Comparison of ENCODE assay signal across 14 cellular contexts in genomic region chr17:49901460-49902331, GRCh38. TPM values are rescaled to one million over a fixed set of nuclear protein-coding genes. Genes with fewer than 3 reads are reported as not detected.
DNase-seq lines count a peak whose midpoint lies in the region; ATAC-seq, FAIRE-seq and TF ChIP-seq lines count a peak whose summit lies in the region.
"Had no signal": no experiment of that assay in that cellular context is flagged by ENCODE, and none has a peak within 500 bp of the region (broad histone marks: within the 10 kb centered on the region; RNA-seq: fewer than 3 reads in every experiment).

No MANE protein-coding gene starts in this region.

- no peak for TF ChIP-seq EP300 in K562 (IDR thresholded peaks at IDR 0.05; ENCODE audit: low read length)

- in situ Hi-C loops in K562 (cut with MboI): no loop called here

- H3K36me3 ChIP-seq in K562 (ENCODE audit: control insufficient read depth, insufficient read depth, low read length) (no peaks in the 10 kb centered on the region), lung (ENCODE audit: control insufficient read depth in 2 of 2, insufficient read depth in 2 of 2, low read length in 2 of 2) (no peaks in the 10 kb centered on the region)
- no peaks in the 10 kb centered on the region for H3K36me3 ChIP-seq in effector memory CD4-positive, alpha-beta T cell (ENCODE audit: control insufficient read depth, insufficient read depth, low read length)

- intact Hi-C loops in K562 (cut with micrococcal nuclease): no loop called here

- peaks cover 0 to 7% of the 10 kb centered on the region in 2 experiments; a peak in 1 of 5 replicates for H3K4me1 ChIP-seq in K562 (replicated peaks in 1 of 2; ENCODE audit: control insufficient read depth in 2 of 2, insufficient read depth in 2 of 2, low read length in 2 of 2)
- no peaks in the 10 kb centered on the region for H3K4me1 ChIP-seq in lung (ENCODE audit: control insufficient read depth in 2 of 2, insufficient read depth in 2 of 2, low read length in 2 of 2)
- peaks cover 5% of the 10 kb centered on the region for H3K4me1 ChIP-seq in effector memory CD4-positive, alpha-beta T cell (ENCODE audit: control insufficient read depth, insufficient read depth, low read length, poor library complexity, severe bottlenecking)

- no peak overlapping the region for H3K4me3 ChIP-seq in K562
- H3K4me3 ChIP-seq in lung: no peak overlapping the region
- no peak overlapping the region for H3K4me3 ChIP-seq in effector memory CD4-positive, alpha-beta T cell (ENCODE audit: insufficient read depth, low read depth, low read length, poor library complexity, severe bottlenecking)

- peaks cover 7% of the 10 kb centered on the region; the same call in 1 of the 2 replicates for H4K20me1 ChIP-seq in K562 (replicated peaks; ENCODE audit: control insufficient read depth, insufficient read depth, low read length)

- no peak overlapping the region for H3K9ac ChIP-seq in K562 (ENCODE audit: insufficient read depth in 1 of 2, low read depth in 2 of 2, low read length in 2 of 2)

- H3K9me3 ChIP-seq in K562 (replicated peaks; ENCODE audit: control insufficient read depth, insufficient read depth, low read depth, low read length) (no peaks in the 10 kb centered on the region), lung (ENCODE audit: control insufficient read depth in 2 of 2, insufficient read depth in 1 of 2, low read length in 1 of 2) (no peaks in the 10 kb centered on the region)
- no peaks in the 10 kb centered on the region for H3K9me3 ChIP-seq in effector memory CD4-positive, alpha-beta T cell (ENCODE audit: control insufficient read depth, low read length)

- H3K79me2 ChIP-seq in K562 (ENCODE audit: control insufficient read depth, insufficient read depth, low read length): no peaks in the 10 kb centered on the region

- no peak for TF ChIP-seq POLR2A in K562 (conservative IDR thresholded peaks at IDR 0.05)

- DNase-seq in COR-L47 (lab: John Stamatoyannopoulos, UW): peak; percentile 68
- DNase-seq in HK-2 (ENCODE audit: unreplicated experiment): peak; percentile 24
- DNase-seq in K562 (ENCODE audit: extremely low read depth in 1 of 4, low spot score in 3 of 4): peak in 2 of 4 experiments; percentile 51 to 55
- DNase-seq in lung (ENCODE audit: low spot score): peak; percentile 49
- DNase-seq in effector memory CD4-positive, alpha-beta T cell: no peak
- DNase-seq: activated CD8-positive, alpha-beta memory T cell treated with anti-CD3 and anti-CD28 coated beads for 24 hours; NCI-H446; small intestine had no signal

- TF ChIP-seq RAD21 in K562 (CRISPR knock-in tag; conservative IDR thresholded peaks at IDR 0.05 in 1 of 2, IDR thresholded peaks at IDR 0.05 in 1 of 2): no peak

- POLR2A ChIA-PET in K562 (lab: Yijun Ruan, JAX): no interaction called here

- no peaks in the 10 kb centered on the region for H3K9me1 ChIP-seq in K562 (ENCODE audit: control insufficient read depth, insufficient read depth, low read length)

- H3K27ac ChIP-seq in K562 (ENCODE audit: extremely low read depth, low read depth, low read length) (no peak overlapping the region), lung (ENCODE audit: low read depth in 1 of 2, low read length in 1 of 2) (no peak overlapping the region)
- H3K27ac ChIP-seq in effector memory CD4-positive, alpha-beta T cell (ENCODE audit: insufficient read depth, low read length, poor library complexity, severe bottlenecking): no peak overlapping the region

- ATAC-seq in K562 (no peak), lung (ENCODE audit: insufficient read depth, low FRiP score) (peak; percentile 43), GM18867 (IDR thresholded peaks at IDR 0.05; ENCODE audit: unreplicated experiment) (no peak), HG03139 (IDR thresholded peaks at IDR 0.05; ENCODE audit: unreplicated experiment) (no peak), GM18519 (IDR thresholded peaks at IDR 0.05; ENCODE audit: low FRiP score, unreplicated experiment) (no peak)
- ATAC-seq: stimulated activated effector memory CD8-positive, alpha-beta T cell treated with anti-CD3 and anti-CD28 coated beads, Interleukin-12 subunit alpha, Interleukin-12 subunit beta, amount 100 ng/mL, for 72 hours had no signal

- H3K4me2 ChIP-seq in K562 (ENCODE audit: insufficient read depth, low read length): no peak overlapping the region

- FAIRE-seq in K562 (lab: Jason Lieb, UNC): no peak
- FAIRE-seq: small intestine had no signal

- WGBS in K562 (ENCODE audit: insufficient coverage, low coverage, missing lambda C conversion rate): 0% methylated on average over 32 of the region's 47 CpGs
- 7 to 11% methylated on average over 26 to 47 of the region's 47 CpGs for WGBS in lung, 2 donors

- no TSS peak for BruUV-seq in K562 (replicated peaks; lab: Mats Ljungman, UMichigan)

- CTCF ChIA-PET in K562 (lab: Yijun Ruan, JAX; ENCODE audit: low intra/inter-chr PET ratio): interaction anchor here (0.8 kb wide), 1 partner anchor 11 kb away, joined by 3 read pairs; no protein-coding TSS in a partner anchor

- peaks cover 36 to 72% of the 10 kb centered on the region in 2 experiments; a peak in 4 of 5 replicates for H3K27me3 ChIP-seq in K562 (ENCODE audit: control insufficient read depth in 2 of 2, insufficient read depth in 2 of 2, low read length in 2 of 2)
- no peaks in the 10 kb centered on the region for H3K27me3 ChIP-seq in lung (ENCODE audit: control insufficient read depth, insufficient read depth)
- H3K27me3 ChIP-seq in effector memory CD4-positive, alpha-beta T cell (replicated peaks; ENCODE audit: control insufficient read depth, insufficient read depth, low read length, poor library complexity, severe bottlenecking): peaks cover 31% of the 10 kb centered on the region

- TF ChIP-seq CTCF in K562 (IDR thresholded peaks at IDR 0.05 in 2 of 3, conservative IDR thresholded peaks at IDR 0.05 in 1 of 3; ENCODE audit: insufficient read depth in 2 of 3, low read depth in 1 of 3, low read length in 3 of 3) (no peak), lung (IDR thresholded peaks at IDR 0.05; ENCODE audit: control extremely low read depth, extremely low read depth) (no peak)

- H2AFZ ChIP-seq in K562 (ENCODE audit: low read depth, low read length): no peak overlapping the region

TF ChIP-seq in K562, 482 proteins besides CTCF, POLR2A, EP300 and RAD21:
- TF ChIP-seq SPI1 (IDR thresholded peaks at IDR 0.05; ENCODE audit: borderline replicate concordance, low read depth, low read length) (peak; percentile 40; the same call in 1 of the 2 replicates), XRCC4 (IDR thresholded peaks at IDR 0.05; ENCODE audit: extremely low read depth, insufficient read depth, insufficient read length) (no peak), ZNF224 (CRISPR knock-in tag; IDR thresholded peaks at IDR 0.05) (no peak), NFATC3 (IDR thresholded peaks at IDR 0.05) (no peak), RFX1 (IDR thresholded peaks at IDR 0.05) (no peak)
- TF ChIP-seq, protein P1, sequence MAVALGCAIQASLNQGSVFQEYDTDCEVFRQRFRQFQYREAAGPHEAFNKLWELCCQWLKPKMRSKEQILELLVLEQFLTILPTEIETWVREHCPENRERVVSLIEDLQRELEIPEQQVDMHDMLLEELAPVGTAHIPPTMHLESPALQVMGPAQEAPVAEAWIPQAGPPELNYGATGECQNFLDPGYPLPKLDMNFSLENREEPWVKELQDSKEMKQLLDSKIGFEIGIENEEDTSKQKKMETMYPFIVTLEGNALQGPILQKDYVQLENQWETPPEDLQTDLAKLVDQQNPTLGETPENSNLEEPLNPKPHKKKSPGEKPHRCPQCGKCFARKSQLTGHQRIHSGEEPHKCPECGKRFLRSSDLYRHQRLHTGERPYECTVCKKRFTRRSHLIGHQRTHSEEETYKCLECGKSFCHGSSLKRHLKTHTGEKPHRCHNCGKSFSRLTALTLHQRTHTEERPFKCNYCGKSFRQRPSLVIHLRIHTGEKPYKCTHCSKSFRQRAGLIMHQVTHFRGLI (CRISPR knock-in tag; IDR thresholded peaks at IDR 0.05): no peak

RNA-seq across cellular contexts. Expression of gene TAC4, which starts 53.8 kb away (rescaled TPM):
- not detected in 2 replicates for total RNA-seq in K562 (2011; cell fraction: chromatin; rRNA removed; ENCODE audit: low replicate concordance)
- total RNA-seq in K562 (2011; cell fraction: nucleolus; rRNA removed): not detected in 2 replicates
- total RNA-seq in K562 (2011; cell fraction: nucleoplasm; rRNA removed): not detected in 2 replicates
- not detected in 2 replicates for total RNA-seq in K562 (2014; rRNA removed)
- not detected in 2 replicates for total RNA-seq in K562 (2014; rRNA removed; fragmentation: Illumina TruSeq; extraction: Trizol)
- not detected in 2 replicates for total RNA-seq in K562 (2015; rRNA removed; fragmentation: Illumina TruSeq; extraction: Trizol)
- total RNA-seq in K562 (2021): not detected in 2 replicates
- polyA plus RNA-seq in K562 (2011; rRNA removed): not detected in 2 replicates
- polyA plus RNA-seq in K562 (2011; cell fraction: cytosol; rRNA removed): not detected in 2 replicates
- not detected in 2 replicates for polyA plus RNA-seq in K562 (2011; cell fraction: nucleus; rRNA removed)
- not detected in 2 replicates for polyA plus RNA-seq in K562 (2012)
- polyA plus RNA-seq in K562 (2014; fragmentation: Illumina TruSeq; extraction: Trizol): not detected in 2 replicates
- polyA plus RNA-seq in K562 (2014; fragmentation: Nextera tagmentation; extraction: Ambion mirVana): under 1 TPM in 1 of 2 experiments, not detected in 1; 0.17 TPM
- not detected in 2 replicates for polyA plus RNA-seq in K562 (2014; rRNA removed)
- polyA minus RNA-seq in K562 (2011; rRNA and poly(A)+ RNA removed): not detected in 2 replicates
- not detected in 2 replicates for polyA minus RNA-seq in K562 (2011; cell fraction: cytosol; rRNA and poly(A)+ RNA removed)
- polyA minus RNA-seq in K562 (2011; cell fraction: nucleus; rRNA and poly(A)+ RNA removed): not detected in 2 replicates
- not detected for total RNA-seq in lung
- polyA plus RNA-seq in lung: not detected
- total RNA-seq: mononuclear cell, T-cell had no signal
- polyA plus RNA-seq: small intestine had no signal

Comparison
In these comparisons a context has a peak if more than half of its experiments do, and no peak if none do; other contexts are left out.
1. DNase-seq: peak in COR-L47 (single experiment), HK-2 (single experiment) and lung (single experiment); none in effector memory CD4-positive, alpha-beta T cell (0 of 3).